9 cellular contexts compared by ENCODE assay signal in genomic region chr12:27732281-27732680, GRCh38. TPM values are rescaled to one million over a fixed set of nuclear protein-coding genes. Genes with fewer than 3 reads are reported as not detected.
DNase-seq lines count a peak whose midpoint lies in the region; ATAC-seq and TF ChIP-seq lines count a peak whose summit lies in the region.
"Had no signal": no experiment of that assay in that cellular context is flagged by ENCODE, and none has a peak within 500 bp of the region (broad histone marks: within the 10 kb centered on the region; RNA-seq: fewer than 3 reads in every experiment).

No MANE protein-coding gene starts in this region.

- H3F3A ChIP-seq in PC-3 (ENCODE audit: low read length, unreplicated experiment) = peaks cover 7% of the 10 kb centered on the region

- H2AFZ ChIP-seq in PC-3 (ENCODE audit: low read length) (no peak overlapping the region), hepatocyte (no peak overlapping the region)

- intact Hi-C loops in PC-3 (cut with micrococcal nuclease) = loop anchor here (2.0 kb wide), 1 partner anchor 441 kb away; no protein-coding TSS in a partner anchor

- POLR2A ChIA-PET in PC-3 (lab: Charles Lee; ENCODE audit: unreplicated experiment) = interaction anchor here (0.6 kb wide), 1 partner anchor 58 kb away, joined by 3 read pairs; no protein-coding TSS in a partner anchor

- peaks cover 65% of the 10 kb centered on the region for H3K36me3 ChIP-seq in PC-3 (ENCODE audit: low read depth, low read length)
- no peaks in the 10 kb centered on the region for H3K36me3 ChIP-seq in hepatocyte (replicated peaks; ENCODE audit: insufficient read depth, low read depth)
- peaks cover 0 to 36% (median under 1%) of the 10 kb centered on the region in 4 donors for H3K36me3 ChIP-seq in upper lobe of left lung

- TF ChIP-seq EP300 in upper lobe of left lung (IDR thresholded peaks at IDR 0.05) = no peak

- ATAC-seq in GM18867 (IDR thresholded peaks at IDR 0.05; ENCODE audit: unreplicated experiment) = peak; percentile 71
- peak; percentile 63 for ATAC-seq in PC-3
- ATAC-seq in upper lobe of left lung (ENCODE audit: low FRiP score in 2 of 2) = no peak
- no peak for ATAC-seq in GM21526 (IDR thresholded peaks at IDR 0.05; ENCODE audit: low FRiP score, unreplicated experiment)
- no peak for ATAC-seq in GM19455 (IDR thresholded peaks at IDR 0.05; ENCODE audit: unreplicated experiment)
- no peak for ATAC-seq in activated CD4-positive, CD25-positive, alpha-beta regulatory T cell treated with anti-CD3 and anti-CD28 coated beads, Interleukin-2, amount 50 U/mL, for 24 hours

- H3K9me3 ChIP-seq in PC-3 (ENCODE audit: low read length) = no peaks in the 10 kb centered on the region
- H3K9me3 ChIP-seq in hepatocyte (ENCODE audit: low read depth) = no peaks in the 10 kb centered on the region
- no peaks in the 10 kb centered on the region for H3K9me3 ChIP-seq in upper lobe of left lung

- H3K9ac ChIP-seq in PC-3 (ENCODE audit: low read length) = no peak overlapping the region

- H4K20me1 ChIP-seq in PC-3 (ENCODE audit: low read length) (no peaks in the 10 kb centered on the region), hepatocyte (ENCODE audit: insufficient read depth, poor library complexity, severe bottlenecking) (no peaks in the 10 kb centered on the region)

- CTCF ChIA-PET in PC-3 (lab: Charles Lee) = interaction anchor here (0.5 to 1.5 kb wide), 15 partner anchors 10 to 1292 kb away, joined by 3 to 25 read pairs (median 3); partner anchors contain the start of genes KLHL42 and MANSC4

- H3K9me2 ChIP-seq in PC-3 (replicated peaks; ENCODE audit: low read length) (no peaks in the 10 kb centered on the region), hepatocyte (replicated peaks; ENCODE audit: insufficient read depth) (no peaks in the 10 kb centered on the region)

- no peak for TF ChIP-seq POLR2A in upper lobe of left lung (IDR thresholded peaks at IDR 0.05)

- WGBS in hepatocyte (ENCODE audit: low lambda C conversion rate, missing lambda C conversion rate) = 81% methylated on average over 2 of the region's 2 CpGs
- 76 to 81% methylated on average over 2 of the region's 2 CpGs for WGBS in upper lobe of left lung, 2 donors

- H3K27me3 ChIP-seq in PC-3 (ENCODE audit: low read length) (no peaks in the 10 kb centered on the region), hepatocyte (no peaks in the 10 kb centered on the region), upper lobe of left lung (no peaks in the 10 kb centered on the region)

- H3K4me3 ChIP-seq in PC-3 (ENCODE audit: low read length) (no peak overlapping the region), hepatocyte (no peak overlapping the region), upper lobe of left lung (no peak overlapping the region)

- no TSS peak for BruUV-seq in PC-3 (replicated peaks; lab: Mats Ljungman, UMichigan)

- H3K79me2 ChIP-seq in PC-3 (ENCODE audit: low read length) = peaks cover 14% of the 10 kb centered on the region; the same call in 1 of the 2 replicates
- no peaks in the 10 kb centered on the region for H3K79me2 ChIP-seq in hepatocyte

- H3K27ac ChIP-seq in PC-3 (ENCODE audit: low read length) = no peak overlapping the region
- no peak overlapping the region for H3K27ac ChIP-seq in hepatocyte
- H3K27ac ChIP-seq in upper lobe of left lung = no peak overlapping the region

- no peak for DNase-seq in AG09319 (ENCODE audit: extremely low read depth, low read depth)
- DNase-seq in PC-3 = peak; percentile 51
- DNase-seq in hepatocyte (ENCODE audit: low spot score) = peak; percentile 20
- DNase-seq in upper lobe of left lung = no peak
- DNase-seq: posterior cingulate gyrus had no signal

- no peak overlapping the region for H3K4me2 ChIP-seq in PC-3 (ENCODE audit: low read length)
- H3K4me2 ChIP-seq in hepatocyte = no peak overlapping the region

- TF ChIP-seq CTCF in AG09319 (IDR thresholded peaks at IDR 0.05; ENCODE audit: low read depth, low read length) (peak; percentile 12), PC-3 (conservative IDR thresholded peaks at IDR 0.05; ENCODE audit: low read depth, low read length) (peak; percentile 71), hepatocyte (IDR thresholded peaks at IDR 0.05; ENCODE audit: poor library complexity) (peak; percentile 19), upper lobe of left lung (IDR thresholded peaks at IDR 0.05) (peak in 1 of 6 experiments; percentile 5)

- H3K4me1 ChIP-seq in PC-3 (ENCODE audit: insufficient read depth, low read length) = 0 out of 2 replicates have a peak, but pooled peaks cover 4% of the 10 kb centered on the region
- no peaks in the 10 kb centered on the region for H3K4me1 ChIP-seq in hepatocyte (ENCODE audit: insufficient read depth)
- H3K4me1 ChIP-seq in upper lobe of left lung = no peaks in the 10 kb centered on the region

RNA-seq across cellular contexts. Expression of gene MRPS35, which starts 21.6 kb away (rescaled TPM):
- total RNA-seq in PC-3 (2014; rRNA removed) = 82.5 and 117 TPM in 2 replicates
- 88.1 and 95.8 TPM in 2 replicates for total RNA-seq in hepatocyte
- 50.7 and 67.4 TPM in 2 replicates for polyA plus RNA-seq in hepatocyte
- total RNA-seq in upper lobe of left lung = 10 to 100 TPM in 5 of 6 donors, 1 to 10 TPM in 1; 9.4 to 36.7 (median 31.2) TPM

RNA-seq across cellular contexts. Expression of gene REP15, which starts 36.0 kb away (rescaled TPM):
- total RNA-seq in PC-3 (2014; rRNA removed) (1.6 and 2.4 TPM in 2 replicates), hepatocyte (1.6 and 4.7 TPM in 2 replicates), upper lobe of left lung (1 to 10 TPM; 1.1 to 4.4 (median 3.2) TPM)
- 0.43 and 1.2 TPM in 2 replicates for polyA plus RNA-seq in hepatocyte

RNA-seq across cellular contexts. Expression of gene KLHL42, which starts 47.8 kb away (rescaled TPM):
- total RNA-seq in PC-3 (2014; rRNA removed) (74.2 and 82.6 TPM in 2 replicates), hepatocyte (14.4 and 18.3 TPM in 2 replicates), upper lobe of left lung (10 to 100 TPM; 18.5 to 46.1 (median 22.6) TPM)
- polyA plus RNA-seq in hepatocyte = 13.5 and 20.5 TPM in 2 replicates

RNA-seq across cellular contexts. Expression of gene MANSC4, which starts 47.8 kb away (rescaled TPM):
- total RNA-seq in PC-3 (2014; rRNA removed) (1.9 and 4.1 TPM in 2 replicates), hepatocyte (0.63 TPM in 1 of 2 replicates, not detected in the other), upper lobe of left lung (not detected)
- not detected in 2 replicates for polyA plus RNA-seq in hepatocyte

Comparison
In these comparisons a context has a peak if more than half of its experiments do, and no peak if none do; other contexts are left out.
1. DNase-seq: peak in PC-3 (single experiment) and hepatocyte (single experiment); none in AG09319 (single experiment) and upper lobe of left lung (0 of 2).
2. ATAC-seq: peak in GM18867 (single experiment) and PC-3 (single experiment); none in upper lobe of left lung (0 of 2), GM21526 (single experiment), GM19455 (single experiment) and activated CD4-positive, CD25-positive, alpha-beta regulatory T cell treated with anti-CD3 and anti-CD28 coated beads, Interleukin-2, amount 50 U/mL, for 24 hours (0 of 2).